In the genomic region with DNA sequence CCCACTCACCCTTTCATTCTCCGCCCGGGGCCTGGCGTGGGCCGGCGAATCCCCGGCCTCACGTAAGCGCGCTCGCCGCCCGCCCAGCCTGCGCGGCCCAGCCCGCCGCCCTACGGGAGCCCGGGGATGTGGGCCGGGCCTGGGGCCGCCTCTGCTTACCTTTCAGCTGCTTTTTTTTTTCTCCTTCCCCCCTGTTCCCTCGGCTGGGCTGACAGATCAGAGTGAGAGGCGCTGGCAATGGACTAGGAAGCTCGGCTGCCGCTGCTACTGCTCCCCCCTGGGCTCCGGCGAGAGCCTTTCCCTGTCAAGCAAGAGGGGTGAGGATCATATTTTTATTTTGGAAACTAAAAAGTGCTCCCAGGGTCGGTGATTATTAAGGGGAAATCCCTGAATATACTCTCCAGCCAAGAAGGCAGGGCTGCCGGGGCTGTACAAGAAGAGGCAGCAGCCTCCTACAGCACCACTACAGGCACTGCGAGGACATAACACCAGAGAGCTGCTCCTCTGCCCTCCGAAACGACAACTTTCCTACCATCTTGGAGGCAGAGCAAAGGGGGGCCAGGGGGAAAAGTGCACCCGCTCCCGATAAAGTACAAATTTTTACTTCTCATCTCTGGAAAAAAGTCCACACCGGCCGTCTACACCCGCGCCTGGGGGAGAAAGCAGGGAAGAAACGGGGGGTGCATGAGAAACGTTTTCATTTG, we compare ENCODE assay signal across 8 cellular contexts. TPM values are rescaled to one million over a fixed set of nuclear protein-coding genes. Genes with fewer than 3 reads are reported as not detected.
DNase-seq lines count a peak whose midpoint lies in the region; ATAC-seq and TF ChIP-seq lines count a peak whose summit lies in the region.

A gene with protein sequence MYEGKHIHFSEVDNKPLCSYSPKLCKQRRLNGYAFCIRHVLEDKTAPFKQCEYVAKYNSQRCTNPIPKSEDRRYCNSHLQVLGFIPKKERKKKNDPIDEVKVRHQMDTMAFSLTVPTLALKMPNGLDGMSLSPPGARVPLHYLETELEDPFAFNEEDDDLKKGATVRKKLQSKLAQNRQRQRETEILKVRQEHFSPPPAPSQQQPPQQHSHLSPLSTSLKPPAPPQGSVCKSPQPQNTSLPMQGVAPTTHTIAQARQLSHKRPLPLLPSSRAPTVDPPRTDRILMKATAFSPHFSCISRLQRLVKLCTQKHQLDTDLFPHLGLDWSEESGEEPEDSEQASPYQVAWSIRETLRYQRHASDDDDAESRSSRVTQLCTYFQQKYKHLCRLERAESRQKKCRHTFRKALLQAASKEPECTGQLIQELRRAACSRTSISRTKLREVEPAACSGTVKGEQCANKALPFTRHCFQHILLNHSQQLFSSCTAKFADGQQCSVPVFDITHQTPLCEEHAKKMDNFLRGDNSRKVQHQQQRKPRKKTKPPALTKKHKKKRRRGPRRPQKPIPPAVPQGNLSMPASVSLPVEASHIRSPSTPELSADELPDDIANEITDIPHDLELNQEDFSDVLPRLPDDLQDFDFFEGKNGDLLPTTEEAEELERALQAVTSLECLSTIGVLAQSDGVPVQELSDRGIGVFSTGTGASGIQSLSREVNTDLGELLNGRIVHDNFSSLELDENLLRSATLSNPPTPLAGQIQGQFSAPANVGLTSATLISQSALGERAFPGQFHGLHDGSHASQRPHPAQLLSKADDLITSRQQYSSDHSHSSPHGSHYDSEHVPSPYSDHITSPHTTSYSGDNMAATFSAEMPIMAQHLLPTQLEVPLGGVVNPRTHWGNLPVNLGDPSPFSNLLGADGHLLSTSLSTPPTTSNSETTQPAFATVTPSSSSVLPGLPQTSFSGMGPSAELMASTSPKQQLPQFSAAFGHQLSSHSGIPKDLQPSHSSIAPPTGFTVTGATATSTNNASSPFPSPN (minus strand): TSS at position 433 of the 704 bp plus-strand sequence. CDS start 23,158 bp downstream, outside the sequence.

- H3K4me1 Mint-ChIP-seq in activated T-helper 1 cell treated with anti-CD3 and anti-CD28 coated beads, Interleukin-12 subunit alpha, Interleukin-12 subunit beta, Interleukin-2, Interleukin-4 antibody, amounts not matched to agents 30 ng/mL and 10 ng/mL and 1 ng/mL, durations not matched to agents 14 hours and 24 hours and 36 hours (ENCODE audit: low read depth): peaks cover 30% of the 10 kb centered on the region
- peaks cover 23% of the 10 kb centered on the region for H3K4me1 Mint-ChIP-seq in nephron
- peaks cover 54% of the 10 kb centered on the region for H3K4me1 Mint-ChIP-seq in stimulated activated naive CD8-positive, alpha-beta T cell treated with anti-CD3 and anti-CD28 coated beads, Interleukin-15, Interleukin-2, amounts not matched to agents 100 ng/mL and 50 ng/mL, for 24 hours (ENCODE audit: low read depth)

- H3K27ac Mint-ChIP-seq in activated T-helper 1 cell treated with anti-CD3 and anti-CD28 coated beads, Interleukin-12 subunit alpha, Interleukin-12 subunit beta, Interleukin-2, Interleukin-4 antibody, amounts not matched to agents 30 ng/mL and 10 ng/mL and 1 ng/mL, durations not matched to agents 14 hours and 24 hours and 36 hours: peak within 1 kb of the TSS; percentile 99
- H3K27ac Mint-ChIP-seq in nephron: peak within 1 kb of the TSS; percentile 100
- H3K27ac Mint-ChIP-seq in stimulated activated naive CD8-positive, alpha-beta T cell treated with anti-CD3 and anti-CD28 coated beads, Interleukin-15, Interleukin-2, amounts not matched to agents 100 ng/mL and 50 ng/mL, for 24 hours: peak within 1 kb of the TSS; percentile 99

- DNase-seq in DMS79 treated with DMSO at 0.1 percent for 48 hours (lab: John Stamatoyannopoulos, UW) (peak; percentile 80), RKO (ENCODE audit: low spot score) (peak; percentile 93), fibroblast of peridontal ligament (ENCODE audit: extremely low read depth) (peak; percentile 85)
- DNase-seq in Jurkat, Clone E6-1 (ENCODE audit: low read depth, low spot score): peak; percentile 86
- peak; percentile 72 for DNase-seq in activated T-helper 1 cell treated with anti-CD3 and anti-CD28 coated beads, Interleukin-12 subunit alpha, Interleukin-12 subunit beta, Interleukin-2, Interleukin-4 antibody, amounts not matched to agents 30 ng/mL and 10 ng/mL and 1 ng/mL, durations not matched to agents 14 hours and 24 hours and 36 hours (ENCODE audit: low spot score)

- H3K9me3 Mint-ChIP-seq in activated T-helper 1 cell treated with anti-CD3 and anti-CD28 coated beads, Interleukin-12 subunit alpha, Interleukin-12 subunit beta, Interleukin-2, Interleukin-4 antibody, amounts not matched to agents 30 ng/mL and 10 ng/mL and 1 ng/mL, durations not matched to agents 14 hours and 24 hours and 36 hours: no peaks in the 10 kb centered on the region
- no peaks in the 10 kb centered on the region for H3K9me3 Mint-ChIP-seq in nephron
- no peaks in the 10 kb centered on the region for H3K9me3 Mint-ChIP-seq in stimulated activated naive CD8-positive, alpha-beta T cell treated with anti-CD3 and anti-CD28 coated beads, Interleukin-15, Interleukin-2, amounts not matched to agents 100 ng/mL and 50 ng/mL, for 24 hours

- H3K27me3 Mint-ChIP-seq in activated T-helper 1 cell treated with anti-CD3 and anti-CD28 coated beads, Interleukin-12 subunit alpha, Interleukin-12 subunit beta, Interleukin-2, Interleukin-4 antibody, amounts not matched to agents 30 ng/mL and 10 ng/mL and 1 ng/mL, durations not matched to agents 14 hours and 24 hours and 36 hours (ENCODE audit: insufficient read depth): peaks cover 2% of the 10 kb centered on the region
- no peaks in the 10 kb centered on the region for H3K27me3 Mint-ChIP-seq in nephron (ENCODE audit: low read depth)
- no peaks in the 10 kb centered on the region for H3K27me3 Mint-ChIP-seq in stimulated activated naive CD8-positive, alpha-beta T cell treated with anti-CD3 and anti-CD28 coated beads, Interleukin-15, Interleukin-2, amounts not matched to agents 100 ng/mL and 50 ng/mL, for 24 hours

- peak within 1 kb of the TSS; percentile 81 for H3K4me3 ChIP-seq in Jurkat, Clone E6-1 (ENCODE audit: low read length)

- peak within 1 kb of the TSS; percentile 99 for H3K4me3 Mint-ChIP-seq in activated T-helper 1 cell treated with anti-CD3 and anti-CD28 coated beads, Interleukin-12 subunit alpha, Interleukin-12 subunit beta, Interleukin-2, Interleukin-4 antibody, amounts not matched to agents 30 ng/mL and 10 ng/mL and 1 ng/mL, durations not matched to agents 14 hours and 24 hours and 36 hours
- H3K4me3 Mint-ChIP-seq in nephron: peak within 1 kb of the TSS; percentile 100
- H3K4me3 Mint-ChIP-seq in stimulated activated naive CD8-positive, alpha-beta T cell treated with anti-CD3 and anti-CD28 coated beads, Interleukin-15, Interleukin-2, amounts not matched to agents 100 ng/mL and 50 ng/mL, for 24 hours: peak within 1 kb of the TSS; percentile 98

- H3K36me3 Mint-ChIP-seq in activated T-helper 1 cell treated with anti-CD3 and anti-CD28 coated beads, Interleukin-12 subunit alpha, Interleukin-12 subunit beta, Interleukin-2, Interleukin-4 antibody, amounts not matched to agents 30 ng/mL and 10 ng/mL and 1 ng/mL, durations not matched to agents 14 hours and 24 hours and 36 hours (ENCODE audit: low read depth): peaks cover 8% of the 10 kb centered on the region
- H3K36me3 Mint-ChIP-seq in nephron (ENCODE audit: low read depth): peaks cover 7% of the 10 kb centered on the region
- H3K36me3 Mint-ChIP-seq in stimulated activated naive CD8-positive, alpha-beta T cell treated with anti-CD3 and anti-CD28 coated beads, Interleukin-15, Interleukin-2, amounts not matched to agents 100 ng/mL and 50 ng/mL, for 24 hours (ENCODE audit: low read depth): peaks cover 8% of the 10 kb centered on the region

- intact Hi-C loops in activated T-helper 1 cell treated with anti-CD3 and anti-CD28 coated beads, Interleukin-12 subunit alpha, Interleukin-12 subunit beta, Interleukin-2, Interleukin-4 antibody, amounts not matched to agents 30 ng/mL and 10 ng/mL and 1 ng/mL, durations not matched to agents 14 hours and 24 hours and 36 hours (cut with micrococcal nuclease): loop anchor here (1.0 to 10.0 kb wide), 7 partner anchors 36 to 1977 kb away; a partner anchor contains a TSS

- ATAC-seq in GM21619 (IDR thresholded peaks at IDR 0.05; ENCODE audit: unreplicated experiment): peak; percentile 83

- peak; percentile 49 to 63 (median 59) for TF ChIP-seq CTCF in nephron (IDR thresholded peaks at IDR 0.05; ENCODE audit: unreplicated experiment in 3 of 3)

RNA-seq across cellular contexts. Expression of the gene that starts here (rescaled TPM):
- 2.2 TPM for polyA plus RNA-seq in Jurkat, Clone E6-1 (2012; ENCODE audit: insufficient read depth, insufficient read length)
- total RNA-seq in activated T-helper 1 cell treated with anti-CD3 and anti-CD28 coated beads, Interleukin-12 subunit alpha, Interleukin-12 subunit beta, Interleukin-2, Interleukin-4 antibody, amounts not matched to agents 30 ng/mL and 10 ng/mL and 1 ng/mL, durations not matched to agents 14 hours and 24 hours and 36 hours: 29.4 and 30.3 TPM in 2 replicates

Comparison
In these comparisons a context has a peak if more than half of its experiments do, and no peak if none do; other contexts are left out.
1. Peak in every context shown above with its lines: DNase-seq, ATAC-seq and H3K4me3 ChIP-seq.